ENCODE assay signal across 8 cellular contexts in genomic region chr15:43105077-43105769, GRCh38. TPM values are rescaled to one million over a fixed set of nuclear protein-coding genes. Genes with fewer than 3 reads are reported as not detected.
DNase-seq lines count a peak whose midpoint lies in the region; ATAC-seq and TF ChIP-seq lines count a peak whose summit lies in the region.

No MANE protein-coding gene starts in this region.

- no peak for TF ChIP-seq CTCF in retinal pigment epithelial cell (conservative IDR thresholded peaks at IDR 0.05; ENCODE audit: low read depth, low read length)

- no peaks in the 10 kb centered on the region for H3K9me3 ChIP-seq in CD4-positive, CD25-positive, alpha-beta regulatory T cell (ENCODE audit: control insufficient read depth in 2 of 2, low read length in 2 of 2)

- intact Hi-C loops in left ventricle myocardium superior (cut with micrococcal nuclease) = no loop called here

- peaks cover 31% of the 10 kb centered on the region for H3K4me1 ChIP-seq in CD4-positive, CD25-positive, alpha-beta regulatory T cell (ENCODE audit: control insufficient read depth, insufficient read depth, low read length, poor library complexity, severe bottlenecking)

- peaks cover 21% of the 10 kb centered on the region for H3K36me3 Mint-ChIP-seq in CD4-positive, CD25-positive, alpha-beta regulatory T cell
- H3K36me3 Mint-ChIP-seq in activated naive CD8-positive, alpha-beta T cell = peaks cover 17% of the 10 kb centered on the region

- H3K4me3 ChIP-seq in CD4-positive, CD25-positive, alpha-beta regulatory T cell (ENCODE audit: low read depth, low read length) = peak overlapping the region; percentile 98
- H3K4me3 ChIP-seq in retinal pigment epithelial cell (ENCODE audit: low read length) = peak overlapping the region; percentile 95

- H3K27me3 Mint-ChIP-seq in CD4-positive, CD25-positive, alpha-beta regulatory T cell = peaks cover 4% of the 10 kb centered on the region
- H3K27me3 Mint-ChIP-seq in activated naive CD8-positive, alpha-beta T cell = peaks cover 2% of the 10 kb centered on the region

- H3K9me3 Mint-ChIP-seq in CD4-positive, CD25-positive, alpha-beta regulatory T cell = peaks cover 0 to 1% (median 0%) of the 10 kb centered on the region in 7 donors
- H3K9me3 Mint-ChIP-seq in activated naive CD8-positive, alpha-beta T cell (ENCODE audit: low read depth) = no peaks in the 10 kb centered on the region

- H3K27me3 ChIP-seq in CD4-positive, CD25-positive, alpha-beta regulatory T cell (ENCODE audit: control insufficient read depth, insufficient read depth, low read length) = no peaks in the 10 kb centered on the region

- peak overlapping the region; percentile 97 for H3K27ac ChIP-seq in CD4-positive, CD25-positive, alpha-beta regulatory T cell (ENCODE audit: insufficient read depth, low read length, poor library complexity, severe bottlenecking)

- peak overlapping the region; percentile 98 to 99 (median 98) for H3K27ac Mint-ChIP-seq in CD4-positive, CD25-positive, alpha-beta regulatory T cell
- peak overlapping the region; percentile 96 for H3K27ac Mint-ChIP-seq in activated naive CD8-positive, alpha-beta T cell

- peaks cover 10% of the 10 kb centered on the region for H3K36me3 ChIP-seq in CD4-positive, CD25-positive, alpha-beta regulatory T cell (ENCODE audit: control insufficient read depth, insufficient read depth, low read length)

- H3K4me1 Mint-ChIP-seq in CD4-positive, CD25-positive, alpha-beta regulatory T cell = peaks cover 31 to 60% (median 50%) of the 10 kb centered on the region in 4 donors
- peaks cover 49% of the 10 kb centered on the region for H3K4me1 Mint-ChIP-seq in activated naive CD8-positive, alpha-beta T cell (ENCODE audit: low read depth)

- H3K4me3 Mint-ChIP-seq in CD4-positive, CD25-positive, alpha-beta regulatory T cell = peak overlapping the region; percentile 94 to 99 (median 98)
- H3K4me3 Mint-ChIP-seq in activated naive CD8-positive, alpha-beta T cell = peak overlapping the region; percentile 98

- peak; percentile 25 to 29 for ATAC-seq in CD4-positive, CD25-positive, alpha-beta regulatory T cell (ENCODE audit: low read depth in 2 of 2)
- ATAC-seq in GM21447 (IDR thresholded peaks at IDR 0.05; ENCODE audit: unreplicated experiment) = peak; percentile 29
- ATAC-seq in left ventricle myocardium superior = peak; percentile 42

- DNase-seq in CD4-positive, CD25-positive, alpha-beta regulatory T cell = peak in 1 of 3 donors; percentile 59
- DNase-seq in NCI-H146 (lab: John Stamatoyannopoulos, UW) (peak; percentile 35), left ventricle myocardium superior (no peak), retinal pigment epithelial cell (ENCODE audit: low read depth) (no peak), GM19240 (ENCODE audit: insufficient read length, low spot score) (no peak)
- no peak for DNase-seq in effector CD8-positive, alpha-beta T cell (lab: John Stamatoyannopoulos, UW)

RNA-seq across cellular contexts. Expression of gene UBR1, which starts 0.6 kb away (rescaled TPM):
- 48.2 TPM for total RNA-seq in CD4-positive, CD25-positive, alpha-beta regulatory T cell
- polyA plus RNA-seq in CD4-positive, CD25-positive, alpha-beta regulatory T cell = 10 to 100 TPM; 15.9 to 18.7 (median 17.3) TPM
- 21.3 TPM for total RNA-seq in left ventricle myocardium superior

RNA-seq across cellular contexts. Expression of gene TMEM62, which starts 28.2 kb away (rescaled TPM):
- 30.0 TPM for total RNA-seq in CD4-positive, CD25-positive, alpha-beta regulatory T cell
- polyA plus RNA-seq in CD4-positive, CD25-positive, alpha-beta regulatory T cell = 10 to 100 TPM; 11.4 to 18.1 (median 14.2) TPM
- 11.6 TPM for total RNA-seq in left ventricle myocardium superior
